Comparison of ENCODE assay signal across 19 cellular contexts in the genomic region with DNA sequence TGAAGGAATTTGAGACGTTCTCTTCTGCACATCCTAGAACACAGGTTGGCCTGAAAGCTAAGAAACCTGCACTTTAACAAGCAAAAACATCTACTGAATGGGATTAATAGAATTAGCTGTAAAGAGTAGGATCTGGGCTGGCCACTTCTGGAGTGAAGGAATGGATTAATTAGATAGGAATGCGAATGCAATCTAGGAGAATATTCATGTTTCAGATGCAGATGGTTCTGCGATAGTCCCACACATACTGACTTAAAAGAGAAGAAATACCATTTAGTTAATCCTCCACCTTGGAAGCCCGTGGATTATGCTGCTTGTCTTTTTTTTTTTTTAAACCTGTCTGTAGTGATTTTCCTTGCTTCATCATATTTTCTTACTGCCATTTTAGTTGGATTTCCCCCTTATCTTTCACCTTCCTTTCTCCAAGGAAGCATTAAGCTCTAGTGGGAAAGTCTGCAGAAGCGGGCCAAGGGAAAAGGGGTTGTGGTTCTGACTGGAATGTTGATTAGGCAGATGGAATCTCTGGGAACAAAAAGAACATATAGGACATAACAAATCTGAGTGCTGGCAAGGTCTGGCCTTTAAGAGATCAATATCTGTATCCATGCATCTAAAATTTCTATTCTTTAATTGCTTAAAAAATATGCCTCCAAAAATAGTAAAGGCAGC.
DNase-seq lines count a peak whose midpoint lies in the region; ATAC-seq and TF ChIP-seq lines count a peak whose summit lies in the region.
"Had no signal": no experiment of that assay in that cellular context is flagged by ENCODE, and none has a peak within 500 bp of the region (broad histone marks: within the 10 kb centered on the region; RNA-seq: fewer than 3 reads in every experiment).

No MANE protein-coding gene starts in this region.

- DNase-seq in H7 (peak; percentile 4), astrocyte of the hippocampus (ENCODE audit: low read depth, low spot score) (peak; percentile 62), mesothelial cell of epicardium (ENCODE audit: low spot score in 2 of 2, unreplicated experiment in 2 of 2) (no peak), smooth muscle cell (lab: John Stamatoyannopoulos, UW; ENCODE audit: unreplicated experiment) (no peak), NCI-H345 treated with DMSO at 0.1 percent for 48 hours (lab: John Stamatoyannopoulos, UW; ENCODE audit: unreplicated experiment) (no peak), erythroblast (lab: John Stamatoyannopoulos, UW) (no peak)
- DNase-seq: Calu3; CD8-positive, alpha-beta T cell; DMS 273 treated with DMSO at 0.1 percent for 48 hours; DMS53; DND-41; EL; GM23248; HFFc6; IMR-90 had no signal

- H3K36me3 Mint-ChIP-seq in mesothelial cell of epicardium: peaks cover 5% of the 10 kb centered on the region
- H3K36me3 Mint-ChIP-seq: CD8-positive, alpha-beta T cell had no signal

- H3K4me1 ChIP-seq in smooth muscle cell (ENCODE audit: low read depth): no peaks in the 10 kb centered on the region
- H3K4me1 ChIP-seq: BLaER1 treated with 17β-estradiol and CSF1 and Interleukin-3, amounts not matched to agents 10 nM and 100 nM had no signal

- H3K27ac ChIP-seq in smooth muscle cell (ENCODE audit: low read depth): no peak overlapping the region
- H3K27ac ChIP-seq: BLaER1 treated with 17β-estradiol and CSF1 and Interleukin-3, amounts not matched to agents 10 nM and 100 nM; GM23248 had no signal

- peaks cover 9% of the 10 kb centered on the region for H3K4me1 Mint-ChIP-seq in mesothelial cell of epicardium
- H3K4me1 Mint-ChIP-seq: B cell had no signal

- H3K9ac ChIP-seq in smooth muscle cell (ENCODE audit: low read depth): no peak overlapping the region
- H3K9ac ChIP-seq: BLaER1 treated with 17β-estradiol and CSF1 and Interleukin-3, amounts not matched to agents 10 nM and 100 nM; GM23248 had no signal

- TF ChIP-seq CTCF in mesothelial cell of epicardium (IDR thresholded peaks at IDR 0.05; ENCODE audit: unreplicated experiment) (no peak), smooth muscle cell (IDR thresholded peaks at IDR 0.05; ENCODE audit: borderline replicate concordance, insufficient read depth, poor library complexity, severe bottlenecking) (no peak)

- no peaks in the 10 kb centered on the region for H3K79me2 ChIP-seq in smooth muscle cell (ENCODE audit: low read depth)

- H3K27me3 ChIP-seq in H7 (ENCODE audit: control insufficient read depth, insufficient read depth, low read length): no peaks in the 10 kb centered on the region
- no peaks in the 10 kb centered on the region for H3K27me3 ChIP-seq in smooth muscle cell (ENCODE audit: low read depth)
- H3K27me3 ChIP-seq: BLaER1 treated with 17β-estradiol and CSF1 and Interleukin-3, amounts not matched to agents 10 nM and 100 nM had no signal

- no peaks in the 10 kb centered on the region for H3K27me3 Mint-ChIP-seq in mesothelial cell of epicardium (ENCODE audit: low read depth)

- WGBS in smooth muscle cell (ENCODE audit: low lambda C conversion rate): 46% methylated on average over 5 of the region's 5 CpGs

- no peaks in the 10 kb centered on the region for H3K9me3 ChIP-seq in smooth muscle cell (replicated peaks; ENCODE audit: low read depth)

- H3K4me2 ChIP-seq in smooth muscle cell: peak overlapping the region; percentile 33
- H3K4me2 ChIP-seq: BLaER1 treated with 17β-estradiol and CSF1 and Interleukin-3, amounts not matched to agents 10 nM and 100 nM had no signal

- H3K4me3 ChIP-seq in H7 (ENCODE audit: insufficient read depth, low read depth, low read length): no peak overlapping the region
- no peak overlapping the region for H3K4me3 ChIP-seq in smooth muscle cell
- H3K4me3 ChIP-seq: BLaER1 treated with 17β-estradiol and CSF1 and Interleukin-3, amounts not matched to agents 10 nM and 100 nM; GM23248 had no signal

- H3F3A ChIP-seq in smooth muscle cell (ENCODE audit: low read depth): no peaks in the 10 kb centered on the region

- no peaks in the 10 kb centered on the region for H4K20me1 ChIP-seq in smooth muscle cell (ENCODE audit: low read depth)
- H4K20me1 ChIP-seq: BLaER1 treated with 17β-estradiol and CSF1 and Interleukin-3, amounts not matched to agents 10 nM and 100 nM had no signal

- H3K4me3 Mint-ChIP-seq in mesothelial cell of epicardium: no peak overlapping the region
- H3K4me3 Mint-ChIP-seq: B cell; CD8-positive, alpha-beta T cell; HFFc6 had no signal

- peak overlapping the region; percentile 7 for H3K27ac Mint-ChIP-seq in mesothelial cell of epicardium
- H3K27ac Mint-ChIP-seq: B cell; CD8-positive, alpha-beta T cell; HFFc6 had no signal

- H3K9me3 Mint-ChIP-seq in mesothelial cell of epicardium: peaks cover 53% of the 10 kb centered on the region
- H3K9me3 Mint-ChIP-seq: HFFc6 had no signal

- TF ChIP-seq POLR2A in erythroblast (IDR thresholded peaks at IDR 0.05; ENCODE audit: low read length): no peak

- no peak for ATAC-seq in HG03521 (IDR thresholded peaks at IDR 0.05; ENCODE audit: unreplicated experiment)
- ATAC-seq: CD8-positive, alpha-beta T cell; HCT116 had no signal

- H3K36me3 ChIP-seq in H7 (replicated peaks; ENCODE audit: control insufficient read depth, insufficient read depth, low read length): no peaks in the 10 kb centered on the region
- no peaks in the 10 kb centered on the region for H3K36me3 ChIP-seq in smooth muscle cell (ENCODE audit: low read depth)
- H3K36me3 ChIP-seq: BLaER1 treated with 17β-estradiol and CSF1 and Interleukin-3, amounts not matched to agents 10 nM and 100 nM had no signal

- H2AFZ ChIP-seq in smooth muscle cell (ENCODE audit: low read depth): peak overlapping the region; percentile 17
- H2AFZ ChIP-seq: GM23248 had no signal

Comparison
In these comparisons a context has a peak if more than half of its experiments do, and no peak if none do; other contexts are left out.
1. DNase-seq: peak in H7 (single experiment) and astrocyte of the hippocampus (single experiment); none in mesothelial cell of epicardium (0 of 2), smooth muscle cell (single experiment), NCI-H345 treated with DMSO at 0.1 percent for 48 hours (single experiment) and erythroblast (0 of 2).